In the genomic region with DNA sequence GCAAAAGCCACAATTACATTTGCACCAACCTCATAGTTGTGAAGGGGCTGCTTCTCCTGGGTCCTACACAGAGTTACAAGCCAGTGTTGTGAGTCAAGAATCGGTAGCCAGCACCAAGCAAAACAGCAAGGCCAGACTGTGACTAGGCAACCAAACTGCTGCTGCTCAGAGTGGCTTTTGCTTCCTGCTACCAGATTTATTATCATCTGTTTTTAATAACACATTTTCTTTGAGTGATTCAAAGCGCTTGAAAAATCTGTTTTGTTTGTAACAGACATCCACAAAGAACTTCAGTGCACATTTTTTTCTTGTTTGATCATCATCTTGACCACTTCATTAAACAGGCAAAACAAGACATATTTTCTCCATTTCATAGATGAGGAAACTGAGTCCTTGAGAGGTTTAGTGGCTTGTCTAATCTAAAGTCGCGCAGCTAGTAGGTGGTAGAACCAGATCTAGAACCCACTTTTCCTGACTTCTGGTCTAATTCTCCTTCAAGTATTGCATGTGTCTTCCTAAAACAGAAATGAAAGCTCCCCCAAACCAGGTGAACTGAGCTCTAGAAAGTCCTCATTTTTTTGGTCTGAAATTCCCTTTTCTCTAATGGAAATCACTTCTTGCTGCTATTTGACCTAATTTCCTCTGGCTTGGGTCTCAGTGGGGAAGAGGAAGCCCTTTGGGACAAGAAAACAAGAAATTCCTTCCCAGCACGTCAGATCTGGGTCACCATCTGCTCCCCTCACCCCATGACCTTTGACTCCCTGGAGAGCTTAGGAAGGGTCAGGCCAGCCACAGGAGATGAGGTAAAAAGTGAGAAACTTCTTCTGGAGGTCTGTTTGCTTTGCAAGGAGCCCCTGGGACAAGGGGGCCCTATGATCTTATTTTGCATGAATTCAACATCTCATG, we compare ENCODE assay signal across 10 cellular contexts. TPM values are rescaled to one million over a fixed set of nuclear protein-coding genes. Genes with fewer than 3 reads are reported as not detected.
A peak's percentile ranks its signal among the peaks of the same experiment; 100 is the strongest.
DNase-seq lines count a peak whose midpoint lies in the region; ATAC-seq, FAIRE-seq and TF ChIP-seq lines count a peak whose summit lies in the region.
"Had no signal": no experiment of that assay in that cellular context is flagged by ENCODE, and none has a peak within 500 bp of the region (broad histone marks: within the 10 kb centered on the region; RNA-seq: fewer than 3 reads in every experiment).

No MANE protein-coding gene starts in this region.

- no peaks in the 10 kb centered on the region for H3K79me2 ChIP-seq in HepG2 (ENCODE audit: insufficient read depth, low read length)

- intact Hi-C loops in HepG2 (cut with micrococcal nuclease; ENCODE audit: unreplicated experiment), result no loop called here

- FAIRE-seq in HepG2 (lab: Jason Lieb, UNC) (no peak), endometrium (lab: Jason Lieb, UNC) (peak; percentile 98), frontal cortex (lab: Jason Lieb, UNC) (no peak)
- FAIRE-seq: TTC549 had no signal

- H3K9ac ChIP-seq in liver (ENCODE audit: low read depth in 1 of 2, low read length in 2 of 2) (no peak overlapping the region), HepG2 (ENCODE audit: insufficient read depth, low read depth, low read length) (no peak overlapping the region)

- DNase-seq in HepG2 (ENCODE audit: low spot score) (no peak), mucosa of gallbladder (ENCODE audit: low spot score) (peak; percentile 29), frontal cortex (ENCODE audit: low spot score in 2 of 2) (no peak)
- no peak for DNase-seq in stimulated activated naive B cell treated with anti-CD40 and anti-IgM and Interleukin-4, amounts not matched to agents 10 μg/mL and 1 μg/mL and 100 μg/mL, for 72 hours
- no peak for DNase-seq in effector memory CD8-positive, alpha-beta T cell
- no peak for DNase-seq in stimulated activated CD4-positive, alpha-beta T cell treated with anti-CD3 and anti-CD28 coated beads, Interleukin-2, amount 100 ng/mL, for 48 hours
- DNase-seq: NCI-H1694 had no signal

- TF ChIP-seq RAD21 in liver (IDR thresholded peaks at IDR 0.05), result no peak
- no peak for TF ChIP-seq RAD21 in HepG2 (CRISPR knock-in tag; IDR thresholded peaks at IDR 0.05)

- H2AFZ ChIP-seq in HepG2 (ENCODE audit: low read length), result no peak overlapping the region

- H3K9me3 ChIP-seq in liver (ENCODE audit: control insufficient read depth in 4 of 4, low read length in 3 of 4) (no peaks in the 10 kb centered on the region), HepG2 (ENCODE audit: low read length) (no peaks in the 10 kb centered on the region)

- no peaks in the 10 kb centered on the region for H3K27me3 ChIP-seq in liver (ENCODE audit: control insufficient read depth in 4 of 4, insufficient read depth in 4 of 4, low read length in 3 of 4)
- 0 out of 5 replicates have a peak, but pooled peaks cover 0 to 3% of the 10 kb centered on the region in 2 experiments for H3K27me3 ChIP-seq in HepG2 (ENCODE audit: control insufficient read depth in 1 of 2, insufficient read depth in 2 of 2, low read length in 2 of 2)

- H3K36me3 ChIP-seq in liver (ENCODE audit: control insufficient read depth in 4 of 4, insufficient read depth in 3 of 4, low read depth in 1 of 4, low read length in 3 of 4) (no peaks in the 10 kb centered on the region), HepG2 (replicated peaks in 1 of 2; ENCODE audit: control insufficient read depth in 1 of 2, insufficient read depth in 2 of 2, low read length in 2 of 2) (no peaks in the 10 kb centered on the region)

- H3K9me3 Mint-ChIP-seq in stimulated activated naive B cell treated with anti-CD40 and anti-IgM and Interleukin-4, amounts not matched to agents 10 μg/mL and 1 μg/mL and 100 μg/mL, for 72 hours, result peaks cover 0 to 3% of the 10 kb centered on the region in 2 donors
- no peaks in the 10 kb centered on the region for H3K9me3 Mint-ChIP-seq in effector memory CD8-positive, alpha-beta T cell

- H4K20me1 ChIP-seq in HepG2 (ENCODE audit: insufficient read depth, low read length), result no peaks in the 10 kb centered on the region

- H3K4me2 ChIP-seq in HepG2 (ENCODE audit: low read depth, low read length), result no peak overlapping the region

- H3K4me1 ChIP-seq in liver (ENCODE audit: control insufficient read depth in 4 of 4, insufficient read depth in 4 of 4, low read length in 3 of 4) (peaks cover 0 to 2% (median 0%) of the 10 kb centered on the region in 4 donors), HepG2 (ENCODE audit: insufficient read depth, low read length) (no peaks in the 10 kb centered on the region)

- H3K27ac ChIP-seq in liver (ENCODE audit: low read depth in 1 of 2, low read length in 2 of 2), result peak overlapping the region in 1 of 2 donors; percentile 30
- H3K27ac ChIP-seq in HepG2 (ENCODE audit: extremely low read length, insufficient read depth, low read length), result no peak overlapping the region

- peaks cover 0 to 10% of the 10 kb centered on the region in 2 donors for H3K27me3 Mint-ChIP-seq in stimulated activated naive B cell treated with anti-CD40 and anti-IgM and Interleukin-4, amounts not matched to agents 10 μg/mL and 1 μg/mL and 100 μg/mL, for 72 hours
- H3K27me3 Mint-ChIP-seq in effector memory CD8-positive, alpha-beta T cell, result peaks cover 25 to 30% of the 10 kb centered on the region in 2 donors

- no peak for TF ChIP-seq EP300 in HepG2 (IDR thresholded peaks at IDR 0.05; ENCODE audit: low read depth in 2 of 2, low read length in 2 of 2)
- no peak for TF ChIP-seq EP300 in HepG2 (CRISPR knock-in tag; IDR thresholded peaks at IDR 0.05; ENCODE audit: borderline replicate concordance)

- H3K4me3 Mint-ChIP-seq in stimulated activated naive B cell treated with anti-CD40 and anti-IgM and Interleukin-4, amounts not matched to agents 10 μg/mL and 1 μg/mL and 100 μg/mL, for 72 hours, result no peak overlapping the region
- H3K4me3 Mint-ChIP-seq in effector memory CD8-positive, alpha-beta T cell, result no peak overlapping the region

- POLR2A ChIA-PET in HepG2 (lab: Yijun Ruan, JAX), result no interaction called here

- 53% methylated on average over 5 of the region's 5 CpGs for WGBS in liver
- WGBS in HepG2 (ENCODE audit: low lambda C conversion rate), result 0% methylated on average over 5 of the region's 5 CpGs

- no peaks in the 10 kb centered on the region for H3K36me3 Mint-ChIP-seq in stimulated activated naive B cell treated with anti-CD40 and anti-IgM and Interleukin-4, amounts not matched to agents 10 μg/mL and 1 μg/mL and 100 μg/mL, for 72 hours
- H3K36me3 Mint-ChIP-seq in effector memory CD8-positive, alpha-beta T cell (ENCODE audit: insufficient read depth), result no peaks in the 10 kb centered on the region

- no peak overlapping the region for H3K4me3 ChIP-seq in liver (ENCODE audit: low read depth in 1 of 3, low read length in 3 of 3)
- H3K4me3 ChIP-seq in HepG2 (replicated peaks in 1 of 3; ENCODE audit: insufficient read depth in 1 of 3, low read depth in 2 of 3, low read length in 3 of 3), result no peak overlapping the region

- in situ Hi-C loops in HepG2 (cut with HindIII; ENCODE audit: extremely low pct_ligation_motif_present, low pct_unique_long_range_greater_than_20kb), result no loop called here

- H3K27ac Mint-ChIP-seq in stimulated activated naive B cell treated with anti-CD40 and anti-IgM and Interleukin-4, amounts not matched to agents 10 μg/mL and 1 μg/mL and 100 μg/mL, for 72 hours, result no peak overlapping the region
- H3K27ac Mint-ChIP-seq in effector memory CD8-positive, alpha-beta T cell, result no peak overlapping the region

- BruUV-seq in HepG2 (replicated peaks; lab: Mats Ljungman, UMichigan), result no TSS peak

- no peak for ATAC-seq in HepG2
- ATAC-seq in stimulated activated naive B cell treated with anti-CD40 and anti-IgM and Interleukin-4, amounts not matched to agents 10 μg/mL and 1 μg/mL and 100 μg/mL, for 72 hours (replicated peaks), result no peak
- ATAC-seq in effector memory CD8-positive, alpha-beta T cell (replicated peaks), result no peak

- CTCF ChIA-PET in HepG2 (lab: Yijun Ruan, JAX; ENCODE audit: low intra/inter-chr PET ratio, low total read pairs), result no interaction called here

- no peak for TF ChIP-seq CTCF in liver (IDR thresholded peaks at IDR 0.05; ENCODE audit: low read depth, low read length, missing input control)
- no peak for TF ChIP-seq CTCF in HepG2 (CRISPR knock-in tag; IDR thresholded peaks at IDR 0.05)

- TF ChIP-seq POLR2A in HepG2 (IDR thresholded peaks at IDR 0.05; ENCODE audit: insufficient read depth in 1 of 2, low read depth in 2 of 2, low read length in 2 of 2), result no peak

- H3K4me1 Mint-ChIP-seq in stimulated activated naive B cell treated with anti-CD40 and anti-IgM and Interleukin-4, amounts not matched to agents 10 μg/mL and 1 μg/mL and 100 μg/mL, for 72 hours, result peaks cover 0 to 10% of the 10 kb centered on the region in 2 donors
- H3K4me1 Mint-ChIP-seq in effector memory CD8-positive, alpha-beta T cell (ENCODE audit: low read depth in 2 of 2), result peaks cover 0 to 2% of the 10 kb centered on the region in 2 donors

RNA-seq across cellular contexts. Expression of gene CWC15, which starts 39.9 kb away (rescaled TPM):
- total RNA-seq in liver (10 to 100 TPM; 19.7 to 22.1 TPM), HepG2 (2016; rRNA removed; fragmentation: Illumina TruSeq; extraction: Trizol) (61.2 and 73.7 TPM in 2 replicates), mucosa of gallbladder (41.1 TPM), frontal cortex (53.8 TPM)
- polyA plus RNA-seq in liver (10 to 100 TPM; 17.6 to 47.0 TPM), HepG2 (2011; rRNA removed) (26.0 and 27.6 TPM in 2 replicates)
- 41.5 and 45.6 TPM in 2 replicates for total RNA-seq in HepG2 (2016; cell fraction: cytosol; rRNA removed; fragmentation: Illumina TruSeq; extraction: Trizol; ENCODE audit: low read depth)
- total RNA-seq in HepG2 (2016; cell fraction: insoluble cytoplasmic fraction; rRNA removed; fragmentation: Illumina TruSeq; extraction: Trizol), result 63.8 and 74.1 TPM in 2 replicates
- total RNA-seq in HepG2 (2016; cell fraction: membrane; rRNA removed; fragmentation: Illumina TruSeq; extraction: Trizol), result 40.8 and 43.7 TPM in 2 replicates
- 42.3 and 46.0 TPM in 2 replicates for total RNA-seq in HepG2 (2016; cell fraction: nucleus; rRNA removed; fragmentation: Illumina TruSeq; extraction: Trizol)
- polyA plus RNA-seq in HepG2 (2011; cell fraction: cytosol; rRNA removed), result 10.0 and 18.5 TPM in 2 replicates
- polyA plus RNA-seq in HepG2 (2011; cell fraction: nucleus; rRNA removed), result 18.8 and 23.9 TPM in 2 replicates
- polyA plus RNA-seq in HepG2 (2012), result 40.3 and 49.4 TPM in 2 replicates
- polyA plus RNA-seq in HepG2 (2016; cell fraction: cytosol; fragmentation: Illumina TruSeq; extraction: Trizol; ENCODE audit: low read depth), result 39.3 and 49.7 TPM in 2 replicates
- polyA plus RNA-seq in HepG2 (2016; cell fraction: insoluble cytoplasmic fraction; fragmentation: Illumina TruSeq; extraction: Trizol; ENCODE audit: low read depth), result 85.1 and 88.1 TPM in 2 replicates
- 42.4 and 46.8 TPM in 2 replicates for polyA plus RNA-seq in HepG2 (2016; cell fraction: membrane; fragmentation: Illumina TruSeq; extraction: Trizol; ENCODE audit: low read depth)
- 79.7 TPM in 2 replicates for polyA plus RNA-seq in HepG2 (2016; cell fraction: nucleus; fragmentation: Illumina TruSeq; extraction: Trizol; ENCODE audit: insufficient read depth, low read depth)
- polyA minus RNA-seq in HepG2 (2011; rRNA and poly(A)+ RNA removed; ENCODE audit: low replicate concordance), result 4.7 and 10.9 TPM in 2 replicates
- 10.6 and 13.9 TPM in 2 replicates for polyA minus RNA-seq in HepG2 (2011; cell fraction: cytosol; rRNA and poly(A)+ RNA removed)
- polyA minus RNA-seq in HepG2 (2011; cell fraction: nucleus; rRNA and poly(A)+ RNA removed), result 60.4 and 61.5 TPM in 2 replicates

RNA-seq across cellular contexts. Expression of gene KDM4D, which starts 40.0 kb away (rescaled TPM):
- total RNA-seq in liver (under 1 TPM; 0.17 to 0.23 TPM), HepG2 (2016; rRNA removed; fragmentation: Illumina TruSeq; extraction: Trizol) (1.3 and 2.0 TPM in 2 replicates), mucosa of gallbladder (0.66 TPM), frontal cortex (2.0 TPM)
- polyA plus RNA-seq in liver (under 1 TPM; 0.11 to 0.17 TPM), HepG2 (2011; rRNA removed) (0.96 and 1.4 TPM in 2 replicates)
- total RNA-seq in HepG2 (2016; cell fraction: cytosol; rRNA removed; fragmentation: Illumina TruSeq; extraction: Trizol; ENCODE audit: low read depth), result 0.44 and 0.61 TPM in 2 replicates
- 1.3 and 1.8 TPM in 2 replicates for total RNA-seq in HepG2 (2016; cell fraction: insoluble cytoplasmic fraction; rRNA removed; fragmentation: Illumina TruSeq; extraction: Trizol)
- 0.83 and 1.2 TPM in 2 replicates for total RNA-seq in HepG2 (2016; cell fraction: membrane; rRNA removed; fragmentation: Illumina TruSeq; extraction: Trizol)
- 1.3 TPM in 2 replicates for total RNA-seq in HepG2 (2016; cell fraction: nucleus; rRNA removed; fragmentation: Illumina TruSeq; extraction: Trizol)
- polyA plus RNA-seq in HepG2 (2011; cell fraction: cytosol; rRNA removed), result 1.3 and 1.5 TPM in 2 replicates
- polyA plus RNA-seq in HepG2 (2011; cell fraction: nucleus; rRNA removed), result 0.90 and 1.0 TPM in 2 replicates
- 1.0 and 1.3 TPM in 2 replicates for polyA plus RNA-seq in HepG2 (2012)
- polyA plus RNA-seq in HepG2 (2016; cell fraction: cytosol; fragmentation: Illumina TruSeq; extraction: Trizol; ENCODE audit: low read depth), result 0.07 and 0.12 TPM in 2 replicates
- 1.7 and 2.0 TPM in 2 replicates for polyA plus RNA-seq in HepG2 (2016; cell fraction: insoluble cytoplasmic fraction; fragmentation: Illumina TruSeq; extraction: Trizol; ENCODE audit: low read depth)
- 0.34 and 0.38 TPM in 2 replicates for polyA plus RNA-seq in HepG2 (2016; cell fraction: membrane; fragmentation: Illumina TruSeq; extraction: Trizol; ENCODE audit: low read depth)
- polyA plus RNA-seq in HepG2 (2016; cell fraction: nucleus; fragmentation: Illumina TruSeq; extraction: Trizol; ENCODE audit: insufficient read depth, low read depth), result 0.82 and 1.1 TPM in 2 replicates
- polyA minus RNA-seq in HepG2 (2011; rRNA and poly(A)+ RNA removed; ENCODE audit: low replicate concordance), result 1.8 and 3.3 TPM in 2 replicates
- polyA minus RNA-seq in HepG2 (2011; cell fraction: cytosol; rRNA and poly(A)+ RNA removed), result 0.89 and 0.97 TPM in 2 replicates
- 1.5 and 2.3 TPM in 2 replicates for polyA minus RNA-seq in HepG2 (2011; cell fraction: nucleus; rRNA and poly(A)+ RNA removed)
